In genomic region chr18:48734460-48734859, GRCh38 we compare ENCODE assay signal across 20 cellular contexts.
DNase-seq lines count a peak whose midpoint lies in the region; ATAC-seq lines count a peak whose summit lies in the region.
"Had no signal": no experiment of that assay in that cellular context is flagged by ENCODE, and none has a peak within 500 bp of the region (broad histone marks: within the 10 kb centered on the region; RNA-seq: fewer than 3 reads in every experiment).

No MANE protein-coding gene starts in this region.

- no peak for ATAC-seq in stimulated activated naive B cell treated with anti-CD40 and anti-IgM and Interleukin-4, amounts not matched to agents 10 μg/mL and 1 μg/mL and 100 μg/mL, for 72 hours (replicated peaks)
- no peak for ATAC-seq in GM21786 (IDR thresholded peaks at IDR 0.05; ENCODE audit: unreplicated experiment)
- ATAC-seq: GM12878 had no signal

- peaks cover 20 to 29% of the 10 kb centered on the region in 2 donors for H3K4me1 Mint-ChIP-seq in stimulated activated naive B cell treated with anti-CD40 and anti-IgM and Interleukin-4, amounts not matched to agents 10 μg/mL and 1 μg/mL and 100 μg/mL, for 72 hours

- H3K36me3 Mint-ChIP-seq in stimulated activated naive B cell treated with anti-CD40 and anti-IgM and Interleukin-4, amounts not matched to agents 10 μg/mL and 1 μg/mL and 100 μg/mL, for 72 hours = peaks cover 0 to 2% of the 10 kb centered on the region in 2 donors

- H3K27ac ChIP-seq in epithelial cell of prostate = peak overlapping the region; percentile 39
- H3K27ac ChIP-seq: Peyer's patch, SJSA1 had no signal

- H3K27ac Mint-ChIP-seq in stimulated activated naive B cell treated with anti-CD40 and anti-IgM and Interleukin-4, amounts not matched to agents 10 μg/mL and 1 μg/mL and 100 μg/mL, for 72 hours = peak overlapping the region; percentile 20
- H3K27ac Mint-ChIP-seq: IgD-negative memory B cell had no signal

- H3K4me3 Mint-ChIP-seq in stimulated activated naive B cell treated with anti-CD40 and anti-IgM and Interleukin-4, amounts not matched to agents 10 μg/mL and 1 μg/mL and 100 μg/mL, for 72 hours = no peak overlapping the region
- H3K4me3 Mint-ChIP-seq: CD14-positive monocyte, GM23338, IgD-negative memory B cell had no signal

- H3K27me3 Mint-ChIP-seq in stimulated activated naive B cell treated with anti-CD40 and anti-IgM and Interleukin-4, amounts not matched to agents 10 μg/mL and 1 μg/mL and 100 μg/mL, for 72 hours = no peaks in the 10 kb centered on the region

- DNase-seq in ELR (ENCODE audit: low read depth) (peak; percentile 67), M059J (ENCODE audit: low read depth) (peak; percentile 37), epithelial cell of prostate (ENCODE audit: low read depth, low spot score) (no peak), C1 segment of cervical spinal cord (lab: John Stamatoyannopoulos, UW) (no peak), SKM-1 treated with dmso at 0.1 percent for 144 hours (lab: John Stamatoyannopoulos, UW; ENCODE audit: unreplicated experiment) (no peak)
- no peak for DNase-seq in stimulated activated naive B cell treated with anti-CD40 and anti-IgM and Interleukin-4, amounts not matched to agents 10 μg/mL and 1 μg/mL and 100 μg/mL, for 72 hours
- DNase-seq: DMS79, NCI-H1694, NCI-H2081, NCI-H2171, NCI-H345, NCI-H524 treated with DMSO at 0.1 percent for 48 hours, NCI-H82, Peyer's patch had no signal

- no peaks in the 10 kb centered on the region for H3K9me3 Mint-ChIP-seq in stimulated activated naive B cell treated with anti-CD40 and anti-IgM and Interleukin-4, amounts not matched to agents 10 μg/mL and 1 μg/mL and 100 μg/mL, for 72 hours
- H3K9me3 Mint-ChIP-seq: CD14-positive monocyte, GM23338, IgD-negative memory B cell had no signal

Comparison
In these comparisons a context has a peak if more than half of its experiments do, and no peak if none do; other contexts are left out.
1. DNase-seq: peak in ELR (single experiment) and M059J (single experiment); none in epithelial cell of prostate (single experiment), stimulated activated naive B cell treated with anti-CD40 and anti-IgM and Interleukin-4, amounts not matched to agents 10 μg/mL and 1 μg/mL and 100 μg/mL, for 72 hours (single experiment), C1 segment of cervical spinal cord (0 of 14) and SKM-1 treated with dmso at 0.1 percent for 144 hours (single experiment).